In genomic region chr3:194130807-194131589, GRCh38 we compare ENCODE assay signal across 9 cellular contexts. TPM values are rescaled to one million over a fixed set of nuclear protein-coding genes. Genes with fewer than 3 reads are reported as not detected.
A peak's percentile ranks its signal among the peaks of the same experiment; 100 is the strongest.
DNase-seq lines count a peak whose midpoint lies in the region; TF ChIP-seq lines count a peak whose summit lies in the region.
"Had no signal": no experiment of that assay in that cellular context is flagged by ENCODE, and none has a peak within 500 bp of the region (broad histone marks: within the 10 kb centered on the region; RNA-seq: fewer than 3 reads in every experiment).

No MANE protein-coding gene starts in this region.

- no peak overlapping the region for H3K14ac ChIP-seq in H9 (ENCODE audit: insufficient read depth, low read length)

- H2BK12ac ChIP-seq in H9 (ENCODE audit: insufficient read length, low read depth, low read length): no peak overlapping the region

- H2BK15ac ChIP-seq in H9 (ENCODE audit: low read depth, low read length): no peak overlapping the region

- no peak overlapping the region for H4K8ac ChIP-seq in H9 (replicated peaks; ENCODE audit: insufficient read length, low read depth, low read length)

- H3K36me3 Mint-ChIP-seq in H9 (ENCODE audit: insufficient read depth in 1 of 3, low read depth in 3 of 3) (no peaks in the 10 kb centered on the region; a peak in 1 of 7 replicates), progenitor cell of endocrine pancreas (ENCODE audit: insufficient read depth) (no peaks in the 10 kb centered on the region)

- no peak overlapping the region for H3K9ac ChIP-seq in H9 (ENCODE audit: extremely low read depth, insufficient read length, low read length)

- TF ChIP-seq POLR2A in tibial nerve (IDR thresholded peaks at IDR 0.05): no peak

- no peak overlapping the region for H3K4ac ChIP-seq in H9 (ENCODE audit: low read depth, low read length)

- H2BK120ac ChIP-seq in H9 (ENCODE audit: low read depth, low read length, poor library complexity, severe bottlenecking): no peak overlapping the region

- H2AK5ac ChIP-seq in H9 (ENCODE audit: insufficient read length, low read length): no peak overlapping the region

- no peak overlapping the region for H2AFZ ChIP-seq in H9 (ENCODE audit: low read length)

- H3K23me2 ChIP-seq in H9 (ENCODE audit: insufficient read length, low read depth, low read length, poor library complexity, severe bottlenecking): peaks cover 6% of the 10 kb centered on the region

- H4K20me1 ChIP-seq in H9 (ENCODE audit: control insufficient read depth, insufficient read depth, insufficient read length): no peaks in the 10 kb centered on the region

- no peak for TF ChIP-seq EP300 in tibial nerve (IDR thresholded peaks at IDR 0.05)

- H3K27me3 Mint-ChIP-seq in H9 (ENCODE audit: low read depth) (peaks cover 45% of the 10 kb centered on the region), progenitor cell of endocrine pancreas (peaks cover 4% of the 10 kb centered on the region)

- no peak overlapping the region for H3K23ac ChIP-seq in H9 (ENCODE audit: insufficient read length, low read depth, low read length)

- H3K9me3 Mint-ChIP-seq in H9 (no peaks in the 10 kb centered on the region), progenitor cell of endocrine pancreas (ENCODE audit: low read depth) (no peaks in the 10 kb centered on the region)

- DNase-seq in NCI-H2227 (lab: John Stamatoyannopoulos, UW; ENCODE audit: unreplicated experiment) (peak; percentile 13), NCI-H2227 treated with DMSO at 0.1 percent for 48 hours (lab: John Stamatoyannopoulos, UW) (no peak), H9 (no peak), NCI-H1092 treated with DMSO at 0.1 percent for 48 hours (lab: John Stamatoyannopoulos, UW) (peak; percentile 60), astrocyte of the hippocampus (ENCODE audit: low read depth, low spot score) (peak; percentile 90), progenitor cell of endocrine pancreas (ENCODE audit: low spot score, unreplicated experiment) (peak; percentile 33), GF-D8 (lab: John Stamatoyannopoulos, UW) (no peak), tibial nerve (ENCODE audit: low spot score in 2 of 2) (no peak)

- H3T11ph ChIP-seq in H9 (ENCODE audit: low read length): no peak overlapping the region

- H3K4me1 Mint-ChIP-seq in H9 (peaks cover 47 to 48% of the 10 kb centered on the region in 2 experiments), progenitor cell of endocrine pancreas (ENCODE audit: low read depth) (peaks cover 42% of the 10 kb centered on the region)

- H3K27ac ChIP-seq in H9 (ENCODE audit: insufficient read length, low read depth, low read length): no peak overlapping the region
- H3K27ac ChIP-seq in tibial nerve: peak overlapping the region in 1 of 4 donors; percentile 4
- H3K27ac ChIP-seq: ovary had no signal

- H3K4me1 ChIP-seq in H9 (ENCODE audit: insufficient read depth, low read length) (peaks cover 25% of the 10 kb centered on the region; the same call in 1 of the 2 replicates), tibial nerve (peaks cover 0 to 55% (median 32%) of the 10 kb centered on the region in 4 donors)

- no peaks in the 10 kb centered on the region; the same call in 1 of the 2 replicates for H3K27me3 ChIP-seq in H9 (ENCODE audit: insufficient read depth, low read length)
- H3K27me3 ChIP-seq in tibial nerve: no peaks in the 10 kb centered on the region
- H3K27me3 ChIP-seq: ovary had no signal

- H4K91ac ChIP-seq in H9 (ENCODE audit: insufficient read length, low read depth, low read length): no peak overlapping the region

- H2BK5ac ChIP-seq in H9 (ENCODE audit: insufficient read length, low read length): no peak overlapping the region

- H3K4me2 ChIP-seq in H9 (ENCODE audit: insufficient read depth, insufficient read length, low read length): peak overlapping the region; percentile 30

- H3K79me1 ChIP-seq in H9 (ENCODE audit: insufficient read depth, low read depth, low read length, poor library complexity, severe bottlenecking): no peaks in the 10 kb centered on the region

- H3K9me3 ChIP-seq in H9 (ENCODE audit: control insufficient read depth, low read depth, low read length) (no peaks in the 10 kb centered on the region), tibial nerve (no peaks in the 10 kb centered on the region)
- H3K9me3 ChIP-seq: ovary had no signal

- WGBS in H9 (ENCODE audit: extremely low coverage, insufficient read length, low lambda C conversion rate): no CpG with 5 or more reads among the region's 19 CpGs
- 37 to 47% methylated on average over 19 of the region's 19 CpGs for WGBS in tibial nerve, 2 donors

- H3K36me3 ChIP-seq in tibial nerve: no peaks in the 10 kb centered on the region
- H3K36me3 ChIP-seq: ovary had no signal

- no peaks in the 10 kb centered on the region for H3K79me2 ChIP-seq in H9 (ENCODE audit: insufficient read depth, low read length)

- H3K18ac ChIP-seq in H9 (ENCODE audit: insufficient read length, low read depth, low read length): no peak overlapping the region

- H3K56ac ChIP-seq in H9 (ENCODE audit: insufficient read length, low read depth, low read length): no peak overlapping the region

- H3K27ac Mint-ChIP-seq in H9: 0 out of 7 replicates have a peak overlapping the region, but pooled peaks of 1 of the 3 experiments have one; percentile 13
- peak overlapping the region; percentile 97 for H3K27ac Mint-ChIP-seq in progenitor cell of endocrine pancreas

- TF ChIP-seq CTCF in H9 (conservative IDR thresholded peaks at IDR 0.05): no peak
- TF ChIP-seq CTCF in progenitor cell of endocrine pancreas (IDR thresholded peaks at IDR 0.05; ENCODE audit: unreplicated experiment): no peak
- TF ChIP-seq CTCF in tibial nerve (IDR thresholded peaks at IDR 0.05): no peak

- H2BK20ac ChIP-seq in H9 (ENCODE audit: low read depth, low read length, poor library complexity, severe bottlenecking): no peak overlapping the region

- H3K4me3 Mint-ChIP-seq in H9 (peak overlapping the region in 1 of 2 experiments; percentile 23; a peak in 2 of 5 replicates), progenitor cell of endocrine pancreas (ENCODE audit: low read depth) (peak overlapping the region; percentile 55)

- H4K5ac ChIP-seq in H9 (ENCODE audit: insufficient read length, low read depth, low read length): no peak overlapping the region

- H3K4me3 ChIP-seq in tibial nerve: no peak overlapping the region
- H3K4me3 ChIP-seq: ovary had no signal

RNA-seq across cellular contexts. Expression of gene HES1, which starts 5.0 kb away (rescaled TPM):
- total RNA-seq in H9 (2021) (23.2 and 23.3 TPM in 2 replicates), progenitor cell of endocrine pancreas (129 and 142 TPM in 2 replicates), tibial nerve (10 to 100 TPM; 14.7 to 52.7 (median 27.7) TPM)

Comparison
In these comparisons a context has a peak if more than half of its experiments do, and no peak if none do; other contexts are left out.
1. DNase-seq: peak in NCI-H2227 (single experiment), NCI-H1092 treated with DMSO at 0.1 percent for 48 hours (single experiment), astrocyte of the hippocampus (single experiment) and progenitor cell of endocrine pancreas (single experiment); none in NCI-H2227 treated with DMSO at 0.1 percent for 48 hours (single experiment), H9 (single experiment), GF-D8 (single experiment) and tibial nerve (0 of 2).